Comparison of ENCODE assay signal across 10 cellular contexts in genomic region chr7:73885975-73886798, GRCh38. TPM values are rescaled to one million over a fixed set of nuclear protein-coding genes. Genes with fewer than 3 reads are reported as not detected.
DNase-seq lines count a peak whose midpoint lies in the region; ATAC-seq, FAIRE-seq and TF ChIP-seq lines count a peak whose summit lies in the region.
"Had no signal": no experiment of that assay in that cellular context is flagged by ENCODE, and none has a peak within 500 bp of the region (broad histone marks: within the 10 kb centered on the region; RNA-seq: fewer than 3 reads in every experiment).

No MANE protein-coding gene starts in this region.

- TF ChIP-seq POLR2A in sigmoid colon (IDR thresholded peaks at IDR 0.05): no peak

- H3K27ac ChIP-seq in kidney (ENCODE audit: low read depth in 2 of 2, low read length in 2 of 2) (peak overlapping the region in 1 of 2 donors; percentile 28), sigmoid colon (peak overlapping the region; percentile 75 to 84 (median 79))

- peaks cover 0 to 8% (median 0%) of the 10 kb centered on the region in 5 experiments for H3K9me3 Mint-ChIP-seq in brain

- H3K27me3 Mint-ChIP-seq in brain: no peaks in the 10 kb centered on the region

- FAIRE-seq in kidney (lab: Jason Lieb, UNC) (no peak), D721Med (lab: Jason Lieb, UNC) (no peak)

- H3K27ac Mint-ChIP-seq in brain: peak overlapping the region in 4 of 5 experiments; percentile 12 to 86 (median 48)

- peaks cover 24% of the 10 kb centered on the region for H3K4me1 Mint-ChIP-seq in brain

- intact Hi-C loops in kidney (cut with DNase I) (no loop called here), sigmoid colon (cut with DNase I) (loop anchor here (5.0 kb wide), 1 partner anchor 141 kb away; the partner anchor contains the start of gene ELN)

- no peaks in the 10 kb centered on the region for H3K4me1 ChIP-seq in kidney (ENCODE audit: control insufficient read depth in 1 of 2, insufficient read depth in 1 of 2, low read depth in 1 of 2, low read length in 2 of 2)
- H3K4me1 ChIP-seq in sigmoid colon: peaks cover 0 to 21% (median 17%) of the 10 kb centered on the region in 4 donors

- H3K4me3 ChIP-seq in kidney (ENCODE audit: low read length in 2 of 2) (no peak overlapping the region), sigmoid colon (no peak overlapping the region)

- H3K27me3 ChIP-seq in sigmoid colon: no peaks in the 10 kb centered on the region

- H3K36me3 Mint-ChIP-seq in brain: no peaks in the 10 kb centered on the region

- no peak overlapping the region for H3K9ac ChIP-seq in kidney (ENCODE audit: low read length in 2 of 2)

- no peaks in the 10 kb centered on the region for H3K9me3 ChIP-seq in kidney (ENCODE audit: control insufficient read depth in 1 of 2, low read length in 2 of 2)
- H3K9me3 ChIP-seq in sigmoid colon: no peaks in the 10 kb centered on the region

- ATAC-seq in GM21367 (IDR thresholded peaks at IDR 0.05; ENCODE audit: unreplicated experiment) (no peak), HG03439 (IDR thresholded peaks at IDR 0.05; ENCODE audit: unreplicated experiment) (no peak)

- TF ChIP-seq CTCF in brain (conservative IDR thresholded peaks at IDR 0.05) (no peak), kidney (IDR thresholded peaks at IDR 0.05; ENCODE audit: borderline replicate concordance, extremely low read depth, insufficient read depth) (no peak), sigmoid colon (IDR thresholded peaks at IDR 0.05) (no peak), D721Med (IDR thresholded peaks at IDR 0.05; ENCODE audit: insufficient read depth, missing control alignments) (no peak)

- H3K4me3 Mint-ChIP-seq in brain: no peak overlapping the region

- TF ChIP-seq EP300 in sigmoid colon (IDR thresholded peaks at IDR 0.05): no peak

- H3K36me3 ChIP-seq in kidney (ENCODE audit: control insufficient read depth in 1 of 2, insufficient read depth in 2 of 2, low read length in 2 of 2) (no peaks in the 10 kb centered on the region), sigmoid colon (no peaks in the 10 kb centered on the region)

- 42 to 80% methylated on average over 25 of the region's 25 CpGs for WGBS in sigmoid colon, 2 donors

- peak; percentile 49 for DNase-seq in GM04504 (ENCODE audit: low read depth)
- DNase-seq in kidney: peak; percentile 75
- DNase-seq in sigmoid colon: peak; percentile 91
- no peak for DNase-seq in D721Med (ENCODE audit: insufficient read length, low spot score)
- DNase-seq in activated effector memory CD4-positive, alpha-beta T cell treated with anti-CD3 and anti-CD28 coated beads, Interleukin-2, amount 50 U/mL, for 16 hours: no peak
- DNase-seq: activated CD8-positive, alpha-beta memory T cell treated with anti-CD3 and anti-CD28 coated beads for 24 hours; DMS153 had no signal

RNA-seq across cellular contexts. Expression of gene TMEM270, which starts 25.2 kb away (rescaled TPM):
- 4.4 TPM for polyA plus RNA-seq in brain (ENCODE audit: insufficient read depth, low read depth, low replicate concordance)
- total RNA-seq in kidney: 0.50 TPM
- polyA plus RNA-seq in kidney (ENCODE audit: insufficient read depth, low read depth, low replicate concordance): not detected
- total RNA-seq in sigmoid colon: not detected
- polyA plus RNA-seq in sigmoid colon: under 1 TPM in 1 of 3 donors, not detected in 2; 0.39 TPM

RNA-seq across cellular contexts. Expression of gene METTL27, which starts 43.9 kb away (rescaled TPM):
- 23.2 TPM for polyA plus RNA-seq in brain (ENCODE audit: insufficient read depth, low read depth, low replicate concordance)
- total RNA-seq in kidney: 19.3 TPM
- 12.9 TPM for polyA plus RNA-seq in kidney (ENCODE audit: insufficient read depth, low read depth, low replicate concordance)
- total RNA-seq in sigmoid colon: 1 to 10 TPM in 3 of 4 donors, under 1 TPM in 1; 0.99 to 5.5 (median 2.1) TPM
- polyA plus RNA-seq in sigmoid colon: 10 to 100 TPM in 1 of 3 donors, 1 to 10 TPM in 2; 2.1 to 12.3 (median 4.8) TPM

RNA-seq across cellular contexts. Expression of gene CLDN4, which starts 55.4 kb away (rescaled TPM):
- 132 TPM for polyA plus RNA-seq in brain (ENCODE audit: insufficient read depth, low read depth, low replicate concordance)
- 342 TPM for total RNA-seq in kidney
- 82.6 TPM for polyA plus RNA-seq in kidney (ENCODE audit: insufficient read depth, low read depth, low replicate concordance)
- total RNA-seq in sigmoid colon: under 1 TPM in 2 of 4 donors, not detected in 2; 0.16 to 0.71 TPM
- polyA plus RNA-seq in sigmoid colon: 100 to 1,000 TPM; 210 to 690 (median 293) TPM

Comparison
In these comparisons a context has a peak if more than half of its experiments do, and no peak if none do; other contexts are left out.
1. DNase-seq: peak in GM04504 (single experiment), kidney (single experiment) and sigmoid colon (single experiment); none in D721Med (single experiment) and activated effector memory CD4-positive, alpha-beta T cell treated with anti-CD3 and anti-CD28 coated beads, Interleukin-2, amount 50 U/mL, for 16 hours (single experiment).